Comparison of ENCODE assay signal across 10 cellular contexts in genomic region chr22:44068422-44069191, GRCh38. TPM values are rescaled to one million over a fixed set of nuclear protein-coding genes. Genes with fewer than 3 reads are reported as not detected.
A peak's percentile ranks its signal among the peaks of the same experiment; 100 is the strongest.
DNase-seq lines count a peak whose midpoint lies in the region; ATAC-seq, FAIRE-seq and TF ChIP-seq lines count a peak whose summit lies in the region.
"Had no signal": no experiment of that assay in that cellular context is flagged by ENCODE, and none has a peak within 500 bp of the region (broad histone marks: within the 10 kb centered on the region; RNA-seq: fewer than 3 reads in every experiment).

No MANE protein-coding gene starts in this region.

- no peaks in the 10 kb centered on the region for H3K9me3 ChIP-seq in BLaER1
- no peaks in the 10 kb centered on the region for H3K9me3 ChIP-seq in left lung

- H3K27me3 ChIP-seq in BLaER1 (peaks cover 13% of the 10 kb centered on the region; the same call in 1 of the 2 replicates), left lung (no peaks in the 10 kb centered on the region), GM23338 (ENCODE audit: insufficient read depth) (no peaks in the 10 kb centered on the region)

- H3K4me1 ChIP-seq in BLaER1 (peaks cover 42% of the 10 kb centered on the region), left lung (peaks cover 0 to 24% of the 10 kb centered on the region in 2 donors), GM23338 (ENCODE audit: insufficient read depth) (no peaks in the 10 kb centered on the region)

- H3K27ac Mint-ChIP-seq in GM23338, result no peak overlapping the region

- no peaks in the 10 kb centered on the region for H3K36me3 ChIP-seq in BLaER1
- H3K36me3 ChIP-seq in left lung, result no peaks in the 10 kb centered on the region
- H3K36me3 ChIP-seq in GM23338 (ENCODE audit: insufficient read depth), result no peaks in the 10 kb centered on the region

- no peak overlapping the region for H3K9ac ChIP-seq in BLaER1

- no peaks in the 10 kb centered on the region for H3K36me3 Mint-ChIP-seq in GM23338 (ENCODE audit: low read depth)

- H3K27ac ChIP-seq in BLaER1, result 0 out of 2 replicates have a peak overlapping the region, but pooled peaks have one; percentile 16
- H3K27ac ChIP-seq in left lung, result peak overlapping the region in 1 of 2 donors; percentile 68
- H3K27ac ChIP-seq in GM23338 (ENCODE audit: low read depth), result no peak overlapping the region

- H3K9me3 Mint-ChIP-seq in GM23338, result no peaks in the 10 kb centered on the region; the same call in 2 of the 3 replicates

- H3K4me3 ChIP-seq in BLaER1 (no peak overlapping the region), left lung (no peak overlapping the region), GM23338 (no peak overlapping the region)

- no peaks in the 10 kb centered on the region for H3F3A ChIP-seq in GM23338 (replicated peaks; ENCODE audit: low read depth)

- H3K4me3 Mint-ChIP-seq in GM23338, result no peak overlapping the region; the same call in 2 of the 3 replicates

- H3K4me1 Mint-ChIP-seq in GM23338, result peaks cover 14% of the 10 kb centered on the region

- peaks cover 3% of the 10 kb centered on the region for H3K27me3 Mint-ChIP-seq in GM23338 (ENCODE audit: insufficient read depth, low read depth, poor library complexity)

- no peak overlapping the region for H2AFZ ChIP-seq in GM23338

- TF ChIP-seq CTCF in left lung (IDR thresholded peaks at IDR 0.05) (no peak), GM23338 (conservative IDR thresholded peaks at IDR 0.05; ENCODE audit: low read depth in 2 of 2) (no peak)

- no peaks in the 10 kb centered on the region for H3K9me2 ChIP-seq in GM23338 (ENCODE audit: insufficient read depth)

- DNase-seq in UCSD-AML1 (lab: John Stamatoyannopoulos, UW; ENCODE audit: unreplicated experiment), result peak; percentile 87
- DNase-seq in left lung, result peak in 1 of 2 donors; percentile 58
- DNase-seq in ureter (ENCODE audit: low spot score), result no peak
- DNase-seq in RCC 7860 (ENCODE audit: low spot score), result no peak
- DNase-seq in GM23338 (ENCODE audit: low spot score), result no peak
- DNase-seq: NCI-H1694 had no signal

- FAIRE-seq in RCC 7860 (lab: Jason Lieb, UNC), result no peak
- FAIRE-seq: TTC549 had no signal

- no peaks in the 10 kb centered on the region for H3K79me2 ChIP-seq in GM23338 (replicated peaks; ENCODE audit: insufficient read depth)

- H4K20me1 ChIP-seq in BLaER1, result peaks cover 7% of the 10 kb centered on the region; the same call in 1 of the 2 replicates
- H4K20me1 ChIP-seq in GM23338 (replicated peaks; ENCODE audit: insufficient read depth), result no peaks in the 10 kb centered on the region; the same call in 1 of the 2 replicates

- H3K4me2 ChIP-seq in BLaER1 (peak overlapping the region; percentile 77), GM23338 (no peak overlapping the region)

- intact Hi-C loops in left lung (cut with DNase I), result no loop called here

- peak; percentile 41 for ATAC-seq in GM21576 (IDR thresholded peaks at IDR 0.05; ENCODE audit: unreplicated experiment)
- peak; percentile 68 for ATAC-seq in left lung
- no peak for ATAC-seq in GM23338
- no peak for ATAC-seq in HG03520 (IDR thresholded peaks at IDR 0.05; ENCODE audit: unreplicated experiment)

TF ChIP-seq in GM23338, 12 proteins besides CTCF, POLR2A, EP300 and RAD21 (continues in another document):
- TF ChIP-seq EZH2 (IDR thresholded peaks at IDR 0.05; ENCODE audit: low read depth, unreplicated experiment) (no peak), REST (IDR thresholded peaks at IDR 0.05; ENCODE audit: unreplicated experiment) (no peak), ETS1 (IDR thresholded peaks at IDR 0.05) (no peak)
- TF ChIP-seq, protein P1, sequence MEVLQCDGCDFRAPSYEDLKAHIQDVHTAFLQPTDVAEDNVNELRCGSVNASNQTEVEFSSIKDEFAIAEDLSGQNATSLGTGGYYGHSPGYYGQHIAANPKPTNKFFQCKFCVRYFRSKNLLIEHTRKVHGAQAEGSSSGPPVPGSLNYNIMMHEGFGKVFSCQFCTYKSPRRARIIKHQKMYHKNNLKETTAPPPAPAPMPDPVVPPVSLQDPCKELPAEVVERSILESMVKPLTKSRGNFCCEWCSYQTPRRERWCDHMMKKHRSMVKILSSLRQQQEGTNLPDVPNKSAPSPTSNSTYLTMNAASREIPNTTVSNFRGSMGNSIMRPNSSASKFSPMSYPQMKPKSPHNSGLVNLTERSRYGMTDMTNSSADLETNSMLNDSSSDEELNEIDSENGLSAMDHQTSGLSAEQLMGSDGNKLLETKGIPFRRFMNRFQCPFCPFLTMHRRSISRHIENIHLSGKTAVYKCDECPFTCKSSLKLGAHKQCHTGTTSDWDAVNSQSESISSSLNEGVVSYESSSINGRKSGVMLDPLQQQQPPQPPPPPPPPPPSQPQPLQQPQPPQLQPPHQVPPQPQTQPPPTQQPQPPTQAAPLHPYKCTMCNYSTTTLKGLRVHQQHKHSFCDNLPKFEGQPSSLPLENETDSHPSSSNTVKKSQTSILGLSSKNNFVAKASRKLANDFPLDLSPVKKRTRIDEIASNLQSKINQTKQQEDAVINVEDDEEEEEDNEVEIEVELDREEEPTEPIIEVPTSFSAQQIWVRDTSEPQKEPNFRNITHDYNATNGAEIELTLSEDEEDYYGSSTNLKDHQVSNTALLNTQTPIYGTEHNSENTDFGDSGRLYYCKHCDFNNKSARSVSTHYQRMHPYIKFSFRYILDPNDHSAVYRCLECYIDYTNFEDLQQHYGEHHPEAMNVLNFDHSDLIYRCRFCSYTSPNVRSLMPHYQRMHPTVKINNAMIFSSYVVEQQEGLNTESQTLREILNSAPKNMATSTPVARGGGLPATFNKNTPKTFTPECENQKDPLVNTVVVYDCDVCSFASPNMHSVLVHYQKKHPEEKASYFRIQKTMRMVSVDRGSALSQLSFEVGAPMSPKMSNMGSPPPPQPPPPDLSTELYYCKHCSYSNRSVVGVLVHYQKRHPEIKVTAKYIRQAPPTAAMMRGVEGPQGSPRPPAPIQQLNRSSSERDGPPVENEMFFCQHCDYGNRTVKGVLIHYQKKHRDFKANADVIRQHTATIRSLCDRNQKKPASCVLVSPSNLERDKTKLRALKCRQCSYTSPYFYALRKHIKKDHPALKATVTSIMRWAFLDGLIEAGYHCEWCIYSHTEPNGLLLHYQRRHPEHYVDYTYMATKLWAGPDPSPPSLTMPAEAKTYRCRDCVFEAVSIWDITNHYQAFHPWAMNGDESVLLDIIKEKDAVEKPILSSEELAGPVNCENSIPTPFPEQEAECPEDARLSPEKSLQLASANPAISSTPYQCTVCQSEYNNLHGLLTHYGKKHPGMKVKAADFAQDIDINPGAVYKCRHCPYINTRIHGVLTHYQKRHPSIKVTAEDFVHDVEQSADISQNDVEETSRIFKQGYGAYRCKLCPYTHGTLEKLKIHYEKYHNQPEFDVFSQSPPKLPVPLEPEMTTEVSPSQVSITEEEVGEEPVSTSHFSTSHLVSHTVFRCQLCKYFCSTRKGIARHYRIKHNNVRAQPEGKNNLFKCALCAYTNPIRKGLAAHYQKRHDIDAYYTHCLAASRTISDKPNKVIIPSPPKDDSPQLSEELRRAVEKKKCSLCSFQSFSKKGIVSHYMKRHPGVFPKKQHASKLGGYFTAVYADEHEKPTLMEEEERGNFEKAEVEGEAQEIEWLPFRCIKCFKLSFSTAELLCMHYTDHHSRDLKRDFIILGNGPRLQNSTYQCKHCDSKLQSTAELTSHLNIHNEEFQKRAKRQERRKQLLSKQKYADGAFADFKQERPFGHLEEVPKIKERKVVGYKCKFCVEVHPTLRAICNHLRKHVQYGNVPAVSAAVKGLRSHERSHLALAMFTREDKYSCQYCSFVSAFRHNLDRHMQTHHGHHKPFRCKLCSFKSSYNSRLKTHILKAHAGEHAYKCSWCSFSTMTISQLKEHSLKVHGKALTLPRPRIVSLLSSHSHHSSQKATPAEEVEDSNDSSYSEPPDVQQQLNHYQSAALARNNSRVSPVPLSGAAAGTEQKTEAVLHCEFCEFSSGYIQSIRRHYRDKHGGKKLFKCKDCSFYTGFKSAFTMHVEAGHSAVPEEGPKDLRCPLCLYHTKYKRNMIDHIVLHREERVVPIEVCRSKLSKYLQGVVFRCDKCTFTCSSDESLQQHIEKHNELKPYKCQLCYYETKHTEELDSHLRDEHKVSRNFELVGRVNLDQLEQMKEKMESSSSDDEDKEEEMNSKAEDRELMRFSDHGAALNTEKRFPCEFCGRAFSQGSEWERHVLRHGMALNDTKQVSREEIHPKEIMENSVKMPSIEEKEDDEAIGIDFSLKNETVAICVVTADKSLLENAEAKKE (CRISPR knock-in tag; IDR thresholded peaks at IDR 0.05), result no peak

RNA-seq across cellular contexts. Expression of gene PARVB, which starts 44.5 kb away (rescaled TPM):
- total RNA-seq in left lung (10 to 100 TPM; 31.7 to 53.7 TPM), ureter (24.4 TPM)
- total RNA-seq in GM23338 (2014; rRNA removed; shearing (Covaris generic)), result 7.7 and 15.5 TPM in 2 replicates
- 4.0 and 4.3 TPM in 2 replicates for polyA plus RNA-seq in GM23338 (2016; fragmentation: Nextera tagmentation; extraction: Ambion mirVana)

Comparison
In these comparisons a context has a peak if more than half of its experiments do, and no peak if none do; other contexts are left out.
1. ATAC-seq: peak in GM21576 (single experiment) and left lung (single experiment); none in GM23338 (single experiment) and HG03520 (single experiment).